ENCODE assay signal across 23 cellular contexts in genomic region chr17:55479903-55480302, GRCh38. TPM values are rescaled to one million over a fixed set of nuclear protein-coding genes. Genes with fewer than 3 reads are reported as not detected.
DNase-seq lines count a peak whose midpoint lies in the region; ATAC-seq and TF ChIP-seq lines count a peak whose summit lies in the region.
"Had no signal": no experiment of that assay in that cellular context is flagged by ENCODE, and none has a peak within 500 bp of the region (broad histone marks: within the 10 kb centered on the region; RNA-seq: fewer than 3 reads in every experiment).

No MANE protein-coding gene starts in this region.

- no peaks in the 10 kb centered on the region for H3K79me2 ChIP-seq in parathyroid adenoma

- H3K4me3 ChIP-seq in BLaER1 (no peak overlapping the region), left ventricle myocardium inferior (no peak overlapping the region), parathyroid adenoma (ENCODE audit: low read depth, low read length) (no peak overlapping the region)
- H3K4me3 ChIP-seq: GM12878 had no signal

- no peaks in the 10 kb centered on the region for H3K9me3 Mint-ChIP-seq in stimulated activated effector memory CD8-positive, alpha-beta T cell treated with anti-CD3 and anti-CD28 coated beads, Interleukin-12 subunit alpha, Interleukin-12 subunit beta, amount 100 ng/mL, for 72 hours
- H3K9me3 Mint-ChIP-seq: CD8-positive, alpha-beta memory T cell had no signal

- TF ChIP-seq CTCF in left ventricle myocardium inferior (IDR thresholded peaks at IDR 0.05; ENCODE audit: borderline replicate concordance) = no peak
- TF ChIP-seq CTCF in parathyroid adenoma (IDR thresholded peaks at IDR 0.05) = no peak

- H3K36me3 ChIP-seq in BLaER1 (no peaks in the 10 kb centered on the region), left ventricle myocardium inferior (no peaks in the 10 kb centered on the region), parathyroid adenoma (ENCODE audit: control insufficient read depth, insufficient read depth, low read length) (no peaks in the 10 kb centered on the region)

- DNase-seq in Right ventricle myocardium inferior (ENCODE audit: missing footprints) = no peak
- DNase-seq in cardiac septum (ENCODE audit: low spot score) = no peak
- no peak for DNase-seq in left ventricle myocardium inferior
- no peak for DNase-seq in NCI-H1694 (lab: John Stamatoyannopoulos, UW)
- no peak for DNase-seq in stimulated activated effector memory CD8-positive, alpha-beta T cell treated with anti-CD3 and anti-CD28 coated beads, Interleukin-12 subunit alpha, Interleukin-12 subunit beta, amount 100 ng/mL, for 72 hours (ENCODE audit: low spot score in 2 of 2)
- no peak for DNase-seq in iPS-NIHi7 (ENCODE audit: extremely low spot score)
- DNase-seq: 8988T; C1 segment of cervical spinal cord; CD4-positive, CD25-positive, alpha-beta regulatory T cell; CD8-positive, alpha-beta memory T cell; COR-L47; DMS 273 treated with DMSO at 0.1 percent for 48 hours; DMS53; DND-41; EL; GOT3; H9 had no signal

- no peaks in the 10 kb centered on the region for H4K20me1 ChIP-seq in BLaER1

- peak; percentile 91 for ATAC-seq in Right ventricle myocardium inferior
- ATAC-seq in stimulated activated effector memory CD8-positive, alpha-beta T cell treated with anti-CD3 and anti-CD28 coated beads, Interleukin-12 subunit alpha, Interleukin-12 subunit beta, amount 100 ng/mL, for 72 hours = no peak
- ATAC-seq: GM12878, HepG2 had no signal

- no peak overlapping the region for H3K4me3 Mint-ChIP-seq in stimulated activated effector memory CD8-positive, alpha-beta T cell treated with anti-CD3 and anti-CD28 coated beads, Interleukin-12 subunit alpha, Interleukin-12 subunit beta, amount 100 ng/mL, for 72 hours
- H3K4me3 Mint-ChIP-seq: CD4-positive, CD25-positive, alpha-beta regulatory T cell; CD8-positive, alpha-beta memory T cell; H9 had no signal

- peaks cover 33% of the 10 kb centered on the region for H3K4me1 ChIP-seq in BLaER1
- peaks cover 6% of the 10 kb centered on the region for H3K4me1 ChIP-seq in left ventricle myocardium inferior
- H3K4me1 ChIP-seq in parathyroid adenoma = no peaks in the 10 kb centered on the region

- H3K4me2 ChIP-seq in BLaER1 (peak overlapping the region; percentile 74), parathyroid adenoma (ENCODE audit: low read length) (no peak overlapping the region)

- H3K36me3 Mint-ChIP-seq in stimulated activated effector memory CD8-positive, alpha-beta T cell treated with anti-CD3 and anti-CD28 coated beads, Interleukin-12 subunit alpha, Interleukin-12 subunit beta, amount 100 ng/mL, for 72 hours = no peaks in the 10 kb centered on the region
- H3K36me3 Mint-ChIP-seq: CD4-positive, CD25-positive, alpha-beta regulatory T cell had no signal

- peak overlapping the region; percentile 5 for H2AFZ ChIP-seq in parathyroid adenoma

- H3K9ac ChIP-seq in BLaER1 = no peak overlapping the region
- no peak overlapping the region for H3K9ac ChIP-seq in parathyroid adenoma

- H3K27me3 ChIP-seq in BLaER1 (no peaks in the 10 kb centered on the region), left ventricle myocardium inferior (ENCODE audit: low read depth) (no peaks in the 10 kb centered on the region), parathyroid adenoma (ENCODE audit: control insufficient read depth, insufficient read depth, low read length) (no peaks in the 10 kb centered on the region)

- H3K9me3 ChIP-seq in BLaER1 = no peaks in the 10 kb centered on the region
- no peaks in the 10 kb centered on the region for H3K9me3 ChIP-seq in left ventricle myocardium inferior (replicated peaks)
- H3K9me3 ChIP-seq in parathyroid adenoma (ENCODE audit: control insufficient read depth, low read length) = no peaks in the 10 kb centered on the region

- intact Hi-C loops in Right ventricle myocardium inferior (cut with DNase I) = loop anchor here (5.0 kb wide), 1 partner anchor 63 kb away; no protein-coding TSS in a partner anchor
- intact Hi-C loops in cardiac septum (cut with DNase I) = no loop called here
- intact Hi-C loops in left ventricle myocardium inferior (cut with micrococcal nuclease) = no loop called here

- H3K27ac Mint-ChIP-seq in stimulated activated effector memory CD8-positive, alpha-beta T cell treated with anti-CD3 and anti-CD28 coated beads, Interleukin-12 subunit alpha, Interleukin-12 subunit beta, amount 100 ng/mL, for 72 hours = no peak overlapping the region
- H3K27ac Mint-ChIP-seq: CD4-positive, CD25-positive, alpha-beta regulatory T cell; CD8-positive, alpha-beta memory T cell had no signal

- H3K4me1 Mint-ChIP-seq in stimulated activated effector memory CD8-positive, alpha-beta T cell treated with anti-CD3 and anti-CD28 coated beads, Interleukin-12 subunit alpha, Interleukin-12 subunit beta, amount 100 ng/mL, for 72 hours = no peaks in the 10 kb centered on the region
- H3K4me1 Mint-ChIP-seq: CD4-positive, CD25-positive, alpha-beta regulatory T cell; CD8-positive, alpha-beta memory T cell had no signal

- H3K27ac ChIP-seq in BLaER1 (no peak overlapping the region), left ventricle myocardium inferior (replicated peaks) (peak overlapping the region; percentile 44), parathyroid adenoma (no peak overlapping the region)

RNA-seq across cellular contexts. Expression of gene SMIM36, which starts 31.3 kb away (rescaled TPM):
- total RNA-seq in Right ventricle myocardium inferior (not detected), cardiac septum (not detected), left ventricle myocardium inferior (not detected)
- total RNA-seq: A673; CD4-positive, CD25-positive, alpha-beta regulatory T cell; CD8-positive, alpha-beta memory T cell; G401; GM12878; H9; HepG2 had no signal

RNA-seq across cellular contexts. Expression of gene MMD, which starts 58.3 kb away (rescaled TPM):
- total RNA-seq in Right ventricle myocardium inferior (15.1 TPM), cardiac septum (12.6 TPM), left ventricle myocardium inferior (9.5 TPM)
